In the genomic region with DNA sequence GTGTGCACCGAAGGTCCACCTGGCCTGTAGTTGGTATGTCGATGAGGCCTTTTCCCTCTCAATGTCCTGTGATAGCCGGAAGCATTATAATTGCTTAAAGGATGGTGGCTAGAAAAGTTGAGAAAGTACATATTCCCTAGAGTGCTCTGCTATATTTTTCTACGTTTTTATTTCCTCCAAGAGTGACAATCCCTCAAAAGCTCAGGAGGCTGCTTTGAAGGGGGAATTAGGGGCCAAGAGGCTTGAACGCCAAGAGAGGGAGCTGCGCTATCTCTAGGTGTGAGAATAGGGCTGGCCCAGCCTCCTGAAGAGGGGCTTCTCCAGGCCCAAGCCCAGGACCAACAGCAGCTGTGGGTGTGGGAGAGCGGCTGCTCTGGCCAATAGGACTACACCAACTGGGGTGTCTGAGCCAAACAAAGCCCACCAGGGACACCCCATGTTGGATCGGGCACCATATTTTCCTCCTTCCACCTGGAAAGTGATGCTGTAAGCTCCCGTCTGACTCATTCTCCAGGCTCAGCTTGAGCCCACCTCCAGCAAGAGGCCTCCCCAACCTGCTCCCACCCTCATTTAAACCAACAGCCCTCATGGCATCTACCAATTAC, we compare ENCODE assay signal across 21 cellular contexts.
"Had no signal": no experiment of that assay in that cellular context is flagged by ENCODE, and none has a peak within 500 bp of the region (broad histone marks: within the 10 kb centered on the region; RNA-seq: fewer than 3 reads in every experiment).

No MANE protein-coding gene starts in this region.

- H3K27me3 Mint-ChIP-seq: activated naive CD8-positive, alpha-beta T cell treated with anti-CD3 and anti-CD28 coated beads, Interleukin-2, amount 10 ng/mL, durations not matched to agents 7 days and 5 days had no signal

- H3K36me3 ChIP-seq: heart left ventricle, thoracic aorta, vagina had no signal

- H3K4me3 Mint-ChIP-seq: activated naive CD8-positive, alpha-beta T cell treated with anti-CD3 and anti-CD28 coated beads, Interleukin-2, amount 10 ng/mL, durations not matched to agents 7 days and 5 days; stimulated activated naive CD8-positive, alpha-beta T cell treated with anti-CD3 and anti-CD28 coated beads, Interleukin-15, Interleukin-2, amounts not matched to agents 100 ng/mL and 50 ng/mL, for 24 hours had no signal

- FAIRE-seq: islet of Langerhans had no signal

- H3K27ac Mint-ChIP-seq: activated naive CD8-positive, alpha-beta T cell treated with anti-CD3 and anti-CD28 coated beads, Interleukin-2, amount 10 ng/mL, durations not matched to agents 7 days and 5 days; stimulated activated naive CD8-positive, alpha-beta T cell treated with anti-CD3 and anti-CD28 coated beads, Interleukin-15, Interleukin-2, amounts not matched to agents 100 ng/mL and 50 ng/mL, for 24 hours had no signal

- H3K27me3 ChIP-seq: heart left ventricle, vagina had no signal

- H3K36me3 Mint-ChIP-seq: activated naive CD8-positive, alpha-beta T cell treated with anti-CD3 and anti-CD28 coated beads, Interleukin-2, amount 10 ng/mL, durations not matched to agents 7 days and 5 days; natural killer cell had no signal

- H3K9me3 ChIP-seq: heart left ventricle, mucosa of descending colon, thoracic aorta, vagina had no signal

- H3K4me3 ChIP-seq: heart left ventricle, mucosa of descending colon, thoracic aorta, vagina had no signal

- ATAC-seq: activated CD4-positive, CD25-positive, alpha-beta regulatory T cell treated with anti-CD3 and anti-CD28 coated beads, Interleukin-2, amount 50 U/mL, for 24 hours; heart left ventricle; natural killer cell had no signal

- H3K27ac ChIP-seq: epithelial cell of prostate, thoracic aorta, vagina had no signal

- H3K9me3 Mint-ChIP-seq: activated naive CD8-positive, alpha-beta T cell treated with anti-CD3 and anti-CD28 coated beads, Interleukin-2, amount 10 ng/mL, durations not matched to agents 7 days and 5 days; natural killer cell had no signal

- DNase-seq: activated naive CD4-positive, alpha-beta T cell; activated naive CD8-positive, alpha-beta T cell treated with anti-CD3 and anti-CD28 coated beads, Interleukin-2, amount 10 ng/mL, durations not matched to agents 7 days and 5 days; anterior cingulate cortex; effector memory CD4-positive, alpha-beta T cell; foreskin melanocyte; mammary epithelial cell; natural killer cell; posterior cingulate gyrus; retina; stimulated activated CD4-positive, alpha-beta T cell treated with anti-CD3 and anti-CD28 coated beads, Interleukin-4, amount 100 ng/mL, for 4 hours; stimulated activated CD8-positive, alpha-beta memory T cell treated with anti-CD3 and anti-CD28 coated beads, Interleukin-4, amount 100 ng/mL, for 48 hours; T-helper 1 cell; T1000 had no signal
